Comparison of ENCODE assay signal across 27 cellular contexts in genomic region chr10:97047327-97047726, GRCh38.
"Had no signal": no experiment of that assay in that cellular context is flagged by ENCODE, and none has a peak within 500 bp of the region (broad histone marks: within the 10 kb centered on the region; RNA-seq: fewer than 3 reads in every experiment).

No MANE protein-coding gene starts in this region.

- H3K36me3 ChIP-seq: left lung, lower lobe of right lung, neutrophil, ovary, right atrium auricular region, right lobe of liver, tibial nerve, upper lobe of left lung, vagina had no signal

- DNase-seq: hypothalamus; immature natural killer cell; kidney; left colon; left lung; lower lobe of right lung; mammary epithelial cell; mesenchymal stem cell; naive thymus-derived CD8-positive, alpha-beta T cell; occipital lobe; ovary; right lobe of liver; stimulated activated CD4-positive, alpha-beta T cell treated with anti-CD3 and anti-CD28 coated beads, Interleukin-1b, Interleukin-23, amount 100 ng/mL, for 48 hours; stimulated activated CD4-positive, alpha-beta T cell treated with anti-CD3 and anti-CD28 coated beads, Interleukin-2, amount 100 ng/mL, for 48 hours; stimulated activated CD4-positive, alpha-beta T cell treated with anti-CD3 and anti-CD28 coated beads, Interleukin-4, amount 100 ng/mL, for 4 hours; stimulated activated CD8-positive, alpha-beta memory T cell treated with anti-CD3 and anti-CD28 coated beads, Interleukin-4, amount 100 ng/mL, for 48 hours; stimulated activated naive CD4-positive, alpha-beta T cell treated with Interleukin-2 at 50 U/mL for 16 hours; stimulated activated naive CD8-positive, alpha-beta T cell treated with anti-CD3 and anti-CD28 coated beads, Interleukin-15, amount 100 ng/mL, for 72 hours; substantia nigra had no signal

- H3K27ac ChIP-seq: left lung, lower lobe of right lung, neutrophil, ovary, right atrium auricular region, right lobe of liver, tibial nerve, upper lobe of left lung, vagina had no signal

- FAIRE-seq: islet of Langerhans, kidney had no signal

- H3K4me1 ChIP-seq: left lung, lower lobe of right lung, right atrium auricular region, right lobe of liver, tibial nerve, upper lobe of left lung, vagina had no signal

- H3K4me2 ChIP-seq: smooth muscle cell had no signal

- H3K9me3 ChIP-seq: left lung, lower lobe of right lung, neutrophil, right atrium auricular region, right lobe of liver, upper lobe of left lung, vagina had no signal

- H3K27me3 ChIP-seq: left lung, ovary, right atrium auricular region, right lobe of liver, tibial nerve, upper lobe of left lung, vagina had no signal

- H3K4me3 ChIP-seq: left lung, lower lobe of right lung, ovary, right atrium auricular region, right lobe of liver, smooth muscle cell, tibial nerve, upper lobe of left lung, vagina had no signal

- ATAC-seq: left colon; left lung; lower lobe of right lung; naive thymus-derived CD8-positive, alpha-beta T cell; right lobe of liver; stimulated activated memory B cell treated with anti-CD40 and anti-IgM and Interleukin-4, amounts not matched to agents 10 μg/mL and 1 μg/mL and 100 μg/mL, for 72 hours; stimulated activated naive CD8-positive, alpha-beta T cell treated with anti-CD3 and anti-CD28 coated beads, Interleukin-15, amount 100 ng/mL, for 72 hours had no signal
